In genomic region chr21:36690637-36691538, GRCh38 we compare ENCODE assay signal across 17 cellular contexts. TPM values are rescaled to one million over a fixed set of nuclear protein-coding genes. Genes with fewer than 3 reads are reported as not detected.
"Had no signal": no experiment of that assay in that cellular context is flagged by ENCODE, and none has a peak within 500 bp of the region (broad histone marks: within the 10 kb centered on the region; RNA-seq: fewer than 3 reads in every experiment).

No MANE protein-coding gene starts in this region.

- ATAC-seq: activated CD8-positive, alpha-beta memory T cell treated with anti-CD3 and anti-CD28 coated beads, Interleukin-2, amount 10 ng/mL, durations not matched to agents 7 days and 5 days; activated T-cell treated with anti-CD3 and anti-CD28 coated beads, Interleukin-2, amount 50 U/mL, for 4 hours; natural killer cell; psoas muscle had no signal

- H3K4me3 Mint-ChIP-seq: activated CD8-positive, alpha-beta memory T cell treated with anti-CD3 and anti-CD28 coated beads, Interleukin-2, amount 10 ng/mL, durations not matched to agents 7 days and 5 days; activated naive CD8-positive, alpha-beta T cell treated with anti-CD3 and anti-CD28 coated beads, Interleukin-2, amount 10 ng/mL, durations not matched to agents 7 days and 5 days; activated T-cell treated with anti-CD3 and anti-CD28 coated beads, Interleukin-2, amount 50 U/mL, for 4 hours; natural killer cell; stimulated activated naive CD8-positive, alpha-beta T cell treated with anti-CD3 and anti-CD28 coated beads, Interleukin-15, Interleukin-2, amounts not matched to agents 100 ng/mL and 50 ng/mL, for 24 hours had no signal

- H3K27me3 ChIP-seq: testis had no signal

- H3K36me3 ChIP-seq: cardiac muscle cell, sigmoid colon had no signal

- H3K36me3 Mint-ChIP-seq: natural killer cell had no signal

- DNase-seq: activated CD4-positive, alpha-beta T cell treated with anti-CD3 and anti-CD28 coated beads, Interleukin-2, amount 50 U/mL, for 4 hours; activated CD4-positive, CD25-positive, alpha-beta regulatory T cell treated with anti-CD3 and anti-CD28 coated beads, Interleukin-2, amount 50 U/mL, for 72 hours; activated CD8-positive, alpha-beta memory T cell treated with anti-CD3 and anti-CD28 coated beads, Interleukin-2, amount 10 ng/mL, durations not matched to agents 7 days and 5 days; activated gamma-delta T cell treated with Interleukin-2 at 50 U/mL for 16 hours; activated naive CD8-positive, alpha-beta T cell treated with anti-CD3 and anti-CD28 coated beads, Interleukin-2, amount 10 ng/mL, durations not matched to agents 7 days and 5 days; activated T-cell treated with anti-CD3 and anti-CD28 coated beads, Interleukin-2, amount 50 U/mL, for 4 hours; natural killer cell; nucleus accumbens; psoas muscle; sigmoid colon; stimulated activated CD4-positive, alpha-beta T cell treated with anti-CD3 and anti-CD28 coated beads, Interleukin-4, amount 100 ng/mL, for 1 hour; T-helper 9 cell; testis had no signal

- H3K27ac Mint-ChIP-seq: activated CD8-positive, alpha-beta memory T cell treated with anti-CD3 and anti-CD28 coated beads, Interleukin-2, amount 10 ng/mL, durations not matched to agents 7 days and 5 days; activated naive CD8-positive, alpha-beta T cell treated with anti-CD3 and anti-CD28 coated beads, Interleukin-2, amount 10 ng/mL, durations not matched to agents 7 days and 5 days; natural killer cell; stimulated activated naive CD8-positive, alpha-beta T cell treated with anti-CD3 and anti-CD28 coated beads, Interleukin-15, Interleukin-2, amounts not matched to agents 100 ng/mL and 50 ng/mL, for 24 hours had no signal

- H3K4me1 ChIP-seq: testis had no signal

- H3K9me3 Mint-ChIP-seq: activated T-cell treated with anti-CD3 and anti-CD28 coated beads, Interleukin-2, amount 50 U/mL, for 4 hours; natural killer cell; stimulated activated naive CD8-positive, alpha-beta T cell treated with anti-CD3 and anti-CD28 coated beads, Interleukin-15, Interleukin-2, amounts not matched to agents 100 ng/mL and 50 ng/mL, for 24 hours had no signal

- H3K27ac ChIP-seq: cardiac muscle cell, psoas muscle, sigmoid colon, testis had no signal

- H3K9me3 ChIP-seq: psoas muscle, testis had no signal

- H3K4me3 ChIP-seq: cardiac muscle cell, psoas muscle, sigmoid colon, testis had no signal

RNA-seq across cellular contexts. Expression of gene SIM2, which starts 8.0 kb away (rescaled TPM):
- total RNA-seq: activated naive CD8-positive, alpha-beta T cell treated with anti-CD3 and anti-CD28 coated beads, Interleukin-2, amount 10 ng/mL, durations not matched to agents 7 days and 5 days; cardiac muscle cell; lung microvascular endothelial cell; mononuclear cell; natural killer cell; sigmoid colon had no signal
